ENCODE assay signal across 23 cellular contexts in genomic region chr2:175567435-175568061, GRCh38.
DNase-seq lines count a peak whose midpoint lies in the region; ATAC-seq and TF ChIP-seq lines count a peak whose summit lies in the region.
"Had no signal": no experiment of that assay in that cellular context is flagged by ENCODE, and none has a peak within 500 bp of the region (broad histone marks: within the 10 kb centered on the region; RNA-seq: fewer than 3 reads in every experiment).

No MANE protein-coding gene starts in this region.

- ATAC-seq in natural killer cell (peak; percentile 84 to 88 (median 87)), GM19328 (IDR thresholded peaks at IDR 0.05; ENCODE audit: unreplicated experiment) (no peak)
- ATAC-seq: gastrocnemius medialis, left colon, T-cell, WTC11 had no signal

- H3K27me3 ChIP-seq in H7 (ENCODE audit: control insufficient read depth, insufficient read depth, low read length) = no peaks in the 10 kb centered on the region
- H3K27me3 ChIP-seq: gastrocnemius medialis, spleen, testis had no signal

- peak overlapping the region; percentile 58 to 68 for H3K27ac Mint-ChIP-seq in natural killer cell
- H3K27ac Mint-ChIP-seq: activated CD4-positive, alpha-beta memory T cell treated with anti-CD3 and anti-CD28 coated beads for 36 hours; activated T-cell treated with anti-CD3 and anti-CD28 coated beads, Interleukin-2, amount 50 U/mL, for 24 hours; B cell; dendritic cell treated with granulocyte-macrophage colony-stimulating factor and Interleukin-4, amounts not matched to agents 40 ng/mL and 50 ng/mL, for 4 days; T-cell; WTC11 had no signal

- no peak overlapping the region for H3K27ac ChIP-seq in coronary artery
- H3K27ac ChIP-seq: gastrocnemius medialis, RWPE1, testis had no signal

- DNase-seq in EH (ENCODE audit: low read depth) (peak; percentile 7), LoVo (ENCODE audit: low spot score) (peak; percentile 14), coronary artery (ENCODE audit: low spot score) (no peak), natural killer cell (no peak), dedifferentiated amniotic fluid mesenchymal stem cell (ENCODE audit: extremely low spot score) (no peak), H7 (no peak)
- DNase-seq: activated CD4-positive, alpha-beta memory T cell treated with anti-CD3 and anti-CD28 coated beads for 36 hours; activated naive CD4-positive, alpha-beta T cell treated with anti-CD3 and anti-CD28 coated beads, Interleukin-2, amount 50 U/mL, for 16 hours; activated T-cell treated with anti-CD3 and anti-CD28 coated beads, Interleukin-2, amount 50 U/mL, for 24 hours; Caco-2; gastrocnemius medialis; Karpas-422; left colon; NCI-H1694; spleen; T-cell; testis had no signal

- TF ChIP-seq CTCF in coronary artery (IDR thresholded peaks at IDR 0.05) (no peak), natural killer cell (IDR thresholded peaks at IDR 0.05) (no peak)

- H3K27me3 Mint-ChIP-seq in natural killer cell (ENCODE audit: low read depth in 2 of 2) = peaks cover 29 to 46% of the 10 kb centered on the region in 2 donors
- H3K27me3 Mint-ChIP-seq: activated CD4-positive, alpha-beta memory T cell treated with anti-CD3 and anti-CD28 coated beads for 36 hours; B cell; dendritic cell treated with granulocyte-macrophage colony-stimulating factor and Interleukin-4, amounts not matched to agents 40 ng/mL and 50 ng/mL, for 4 days had no signal

- no peaks in the 10 kb centered on the region for H3K36me3 Mint-ChIP-seq in natural killer cell
- H3K36me3 Mint-ChIP-seq: activated CD4-positive, alpha-beta memory T cell treated with anti-CD3 and anti-CD28 coated beads for 36 hours; brain; T-cell; WTC11 had no signal

- peak overlapping the region; percentile 32 for H3K4me3 ChIP-seq in coronary artery
- no peak overlapping the region for H3K4me3 ChIP-seq in H7 (ENCODE audit: insufficient read depth, low read depth, low read length)
- H3K4me3 ChIP-seq: testis had no signal

- no peaks in the 10 kb centered on the region for H3K9me3 Mint-ChIP-seq in natural killer cell
- H3K9me3 Mint-ChIP-seq: activated CD4-positive, alpha-beta memory T cell treated with anti-CD3 and anti-CD28 coated beads for 36 hours; activated T-cell treated with anti-CD3 and anti-CD28 coated beads, Interleukin-2, amount 50 U/mL, for 24 hours; brain; dendritic cell treated with granulocyte-macrophage colony-stimulating factor and Interleukin-4, amounts not matched to agents 40 ng/mL and 50 ng/mL, for 4 days; T-cell; WTC11 had no signal

- no peaks in the 10 kb centered on the region for H3K36me3 ChIP-seq in H7 (replicated peaks; ENCODE audit: control insufficient read depth, insufficient read depth, low read length)
- H3K36me3 ChIP-seq: gastrocnemius medialis, spleen had no signal

- intact Hi-C loops in natural killer cell (cut with micrococcal nuclease) = no loop called here

- peak overlapping the region; percentile 55 for H3K4me3 Mint-ChIP-seq in natural killer cell
- H3K4me3 Mint-ChIP-seq: activated CD4-positive, alpha-beta memory T cell treated with anti-CD3 and anti-CD28 coated beads for 36 hours; activated T-cell treated with anti-CD3 and anti-CD28 coated beads, Interleukin-2, amount 50 U/mL, for 24 hours; B cell; dendritic cell treated with granulocyte-macrophage colony-stimulating factor and Interleukin-4, amounts not matched to agents 40 ng/mL and 50 ng/mL, for 4 days; T-cell; WTC11 had no signal

- H3K4me1 Mint-ChIP-seq in natural killer cell = peaks cover 17 to 20% of the 10 kb centered on the region in 2 donors
- H3K4me1 Mint-ChIP-seq: B cell had no signal

Comparison
In these comparisons a context has a peak if more than half of its experiments do, and no peak if none do; other contexts are left out.
1. DNase-seq: peak in EH (single experiment) and LoVo (single experiment); none in coronary artery (single experiment), natural killer cell (single experiment), dedifferentiated amniotic fluid mesenchymal stem cell (single experiment) and H7 (single experiment).